1 cellular context compared by ENCODE assay signal in genomic region chr9:35729700-35730485, GRCh38.
TF ChIP-seq lines count a peak whose summit lies in the region.

No MANE protein-coding gene starts in this region.

TF ChIP-seq in K562, 482 proteins besides CTCF, POLR2A, EP300 and RAD21 (continues in another document):
- TF ChIP-seq DACH1 (IDR thresholded peaks at IDR 0.05; ENCODE audit: partially characterized antibody): peak; percentile 3
- peak; percentile 32; the same call in 1 of the 2 replicates for TF ChIP-seq MTA2 (IDR thresholded peaks at IDR 0.05; ENCODE audit: low read depth)
- peak; percentile 44; the same call in 1 of the 2 replicates for TF ChIP-seq CBFA2T3 (IDR thresholded peaks at IDR 0.05)
- no peak for TF ChIP-seq SRSF7 (optimal IDR thresholded peaks at IDR 0.05; ENCODE audit: low read depth, low read length)
- TF ChIP-seq TBL1XR1 (IDR thresholded peaks at IDR 0.05; ENCODE audit: low read length in 2 of 2): peak in 1 of 2 experiments; percentile 33; a peak in 1 of 4 replicates
- TF ChIP-seq TFAP4 (CRISPR knock-in tag; IDR thresholded peaks at IDR 0.05; ENCODE audit: borderline replicate concordance): peak; percentile 40; the same call in 1 of the 2 replicates
- no peak for TF ChIP-seq PURB (CRISPR knock-in tag; IDR thresholded peaks at IDR 0.05; ENCODE audit: low read depth)
- 0 out of 2 replicates have a peak, but pooled peaks have one; percentile 58 for TF ChIP-seq ARID1B (IDR thresholded peaks at IDR 0.05)
- 0 out of 2 replicates have a peak, but pooled peaks have one; percentile 67 for TF ChIP-seq THRAP3 (IDR thresholded peaks at IDR 0.05; ENCODE audit: borderline replicate concordance)
- peak; percentile 83; the same call in 1 of the 2 replicates for TF ChIP-seq HLTF (IDR thresholded peaks at IDR 0.05)
- peak; percentile 30; the same call in 1 of the 2 replicates for TF ChIP-seq ZEB2 (IDR thresholded peaks at IDR 0.05)
- no peak for TF ChIP-seq TSHZ1 (CRISPR knock-in tag; IDR thresholded peaks at IDR 0.05)
- no peak for TF ChIP-seq SIN3B (IDR thresholded peaks at IDR 0.05; ENCODE audit: low read depth)
- TF ChIP-seq ZNF395 (CRISPR knock-in tag; IDR thresholded peaks at IDR 0.05): peak; percentile 64; the same call in 1 of the 2 replicates
- TF ChIP-seq RNF2 (IDR thresholded peaks at IDR 0.05): peak; percentile 42; the same call in 1 of the 2 replicates
- TF ChIP-seq LEF1 (IDR thresholded peaks at IDR 0.05): peak; percentile 53; the same call in 1 of the 2 replicates
- peak; percentile 28; the same call in 1 of the 2 replicates for TF ChIP-seq MYNN (IDR thresholded peaks at IDR 0.05)
- no peak for TF ChIP-seq MYNN (CRISPR knock-in tag; IDR thresholded peaks at IDR 0.05)
- 0 out of 4 replicates have a peak, but pooled peaks have one; percentile 11 to 20 for TF ChIP-seq TRIM24 (IDR thresholded peaks at IDR 0.05)
- TF ChIP-seq CREM (IDR thresholded peaks at IDR 0.05; ENCODE audit: low read depth): peak; percentile 54
- peak; percentile 30; the same call in 1 of the 2 replicates for TF ChIP-seq POLR2AphosphoS5 (IDR thresholded peaks at IDR 0.05; ENCODE audit: control insufficient read depth, insufficient read depth, low read depth, low read length)
- peak in 1 of 2 experiments; percentile 32; a peak in 2 of 4 replicates for TF ChIP-seq MNT (conservative IDR thresholded peaks at IDR 0.05)
- no peak for TF ChIP-seq TAF15 (IDR thresholded peaks at IDR 0.05; ENCODE audit: low read depth, low read length)
- no peak for TF ChIP-seq ARHGAP35 (IDR thresholded peaks at IDR 0.05; ENCODE audit: partially characterized antibody)
- TF ChIP-seq EP400 (IDR thresholded peaks at IDR 0.05): peak; percentile 40; the same call in 1 of the 2 replicates
- peak; percentile 5 for TF ChIP-seq TAF1 (IDR thresholded peaks at IDR 0.05; ENCODE audit: control insufficient read depth, extremely low read depth, insufficient read depth, low read length, severe bottlenecking)
- TF ChIP-seq NR2C1 (IDR thresholded peaks at IDR 0.05): peak; percentile 41; the same call in 1 of the 2 replicates
- peak; percentile 52 for TF ChIP-seq NR2C1 (tag; IDR thresholded peaks at IDR 0.05)
- TF ChIP-seq POLR3G (IDR thresholded peaks at IDR 0.05; ENCODE audit: extremely low read depth, insufficient read length, insufficient replicate concordance): no peak
- TF ChIP-seq MAFG (tag; conservative IDR thresholded peaks at IDR 0.05): 0 out of 2 replicates have a peak, but pooled peaks have one; percentile 6
- TF ChIP-seq CTBP1 (IDR thresholded peaks at IDR 0.05; ENCODE audit: borderline replicate concordance): peak; percentile 52; the same call in 1 of the 2 replicates
- TF ChIP-seq RBFOX2 (IDR thresholded peaks at IDR 0.05; ENCODE audit: low read depth, low read length): peak; percentile 28; the same call in 1 of the 2 replicates
- no peak for TF ChIP-seq ZSCAN29 (IDR thresholded peaks at IDR 0.05)
- TF ChIP-seq NCOA4 (IDR thresholded peaks at IDR 0.05; ENCODE audit: partially characterized antibody): peak; percentile 6
- TF ChIP-seq SREBF1 (IDR thresholded peaks at IDR 0.05; ENCODE audit: borderline replicate concordance, low read depth, low read length): no peak
- no peak for TF ChIP-seq PML (IDR thresholded peaks at IDR 0.05; ENCODE audit: low read length)
- no peak for TF ChIP-seq ETV5 (CRISPR knock-in tag; IDR thresholded peaks at IDR 0.05; ENCODE audit: low read depth)
- no peak for TF ChIP-seq ZNF280A (IDR thresholded peaks at IDR 0.05; ENCODE audit: low read depth, partially characterized antibody)
- TF ChIP-seq FOXJ3 (CRISPR knock-in tag; IDR thresholded peaks at IDR 0.05): no peak
- 0 out of 2 replicates have a peak, but pooled peaks have one; percentile 34 for TF ChIP-seq ZZZ3 (IDR thresholded peaks at IDR 0.05)
- TF ChIP-seq HNRNPL (IDR thresholded peaks at IDR 0.05; ENCODE audit: low read depth, low read length): no peak
- TF ChIP-seq ZBTB9 (CRISPR knock-in tag; IDR thresholded peaks at IDR 0.05): peak; percentile 98
- peak; percentile 39; the same call in 1 of the 2 replicates for TF ChIP-seq SMARCA4 (IDR thresholded peaks at IDR 0.05)
- TF ChIP-seq NCOA2 (IDR thresholded peaks at IDR 0.05; ENCODE audit: partially characterized antibody in 2 of 2): peak in 1 of 2 experiments; percentile 39
- no peak for TF ChIP-seq ZNF586 (CRISPR knock-in tag; conservative IDR thresholded peaks at IDR 0.05)
- peak; percentile 17; the same call in 1 of the 2 replicates for TF ChIP-seq NKRF (IDR thresholded peaks at IDR 0.05; ENCODE audit: borderline replicate concordance)
- no peak for TF ChIP-seq ATF1 (CRISPR knock-in tag; IDR thresholded peaks at IDR 0.05)
- peak; percentile 40 for TF ChIP-seq ATF1 (tag; IDR thresholded peaks at IDR 0.05)
- TF ChIP-seq ZNF740 (CRISPR knock-in tag; IDR thresholded peaks at IDR 0.05): 0 out of 2 replicates have a peak, but pooled peaks have one; percentile 37
- no peak for TF ChIP-seq ZNF740 (tag; IDR thresholded peaks at IDR 0.05)
- no peak for TF ChIP-seq KLF10 (CRISPR knock-in tag; IDR thresholded peaks at IDR 0.05)
- 0 out of 2 replicates have a peak, but pooled peaks have one; percentile 4 for TF ChIP-seq ELF4 (CRISPR knock-in tag; IDR thresholded peaks at IDR 0.05)
- no peak for TF ChIP-seq ZNF589 (CRISPR knock-in tag; IDR thresholded peaks at IDR 0.05; ENCODE audit: low read depth)
